Comparison of ENCODE assay signal across 1 cellular context in the genomic region with DNA sequence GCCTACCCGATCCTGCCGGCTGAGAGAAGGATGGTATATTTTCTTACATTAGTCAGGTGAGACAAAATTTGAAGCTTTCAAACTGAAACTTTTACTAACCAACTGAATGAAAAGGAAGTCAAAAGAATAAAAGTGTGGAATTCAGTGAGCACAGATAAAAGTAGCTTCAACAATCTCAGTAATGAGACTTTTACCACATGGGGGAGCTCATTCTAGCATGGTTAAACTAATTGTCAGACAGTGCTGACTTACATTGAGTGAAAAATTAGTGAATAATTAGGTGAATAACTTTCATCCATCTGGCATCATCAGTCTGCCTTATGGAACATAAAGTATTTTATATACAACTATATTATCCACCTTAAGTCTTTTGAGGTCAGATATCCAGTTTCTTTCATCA.
TF ChIP-seq lines count a peak whose summit lies in the region.

No MANE protein-coding gene starts in this region.

TF ChIP-seq in endothelial cell of umbilical vein, 7 proteins besides CTCF, POLR2A, EP300 and RAD21 (continued from another document):
- TF ChIP-seq EZH2 (IDR thresholded peaks at IDR 0.05; ENCODE audit: borderline replicate concordance, low read depth, low read length, severe bottlenecking) (no peak), FOS (IDR thresholded peaks at IDR 0.05; ENCODE audit: borderline replicate concordance, insufficient read depth, low read length) (no peak), JUN (IDR thresholded peaks at IDR 0.05; ENCODE audit: borderline replicate concordance, insufficient read depth, insufficient read length, low read depth) (no peak)
- TF ChIP-seq, protein P1, sequence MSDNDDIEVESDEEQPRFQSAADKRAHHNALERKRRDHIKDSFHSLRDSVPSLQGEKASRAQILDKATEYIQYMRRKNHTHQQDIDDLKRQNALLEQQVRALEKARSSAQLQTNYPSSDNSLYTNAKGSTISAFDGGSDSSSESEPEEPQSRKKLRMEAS (IDR thresholded peaks at IDR 0.05; ENCODE audit: insufficient read depth, insufficient read length), result no peak
